In genomic region chr1:165597883-165598675, GRCh38 we compare ENCODE assay signal across 1 cellular context.
TF ChIP-seq lines count a peak whose summit lies in the region.

No MANE protein-coding gene starts in this region.

TF ChIP-seq in HepG2, 621 proteins besides CTCF, POLR2A, EP300 and RAD21 (continued from another document and continues in another):
- TF ChIP-seq DBP (CRISPR knock-in tag; IDR thresholded peaks at IDR 0.05; ENCODE audit: not compliant biosample characterization): no peak
- TF ChIP-seq ZNF597 (CRISPR knock-in tag; IDR thresholded peaks at IDR 0.05): no peak
- peak; percentile 52; the same call in 1 of the 2 replicates for TF ChIP-seq NFKB2 (CRISPR knock-in tag; IDR thresholded peaks at IDR 0.05; ENCODE audit: borderline replicate concordance)
- no peak for TF ChIP-seq HNRNPK (IDR thresholded peaks at IDR 0.05; ENCODE audit: low read depth, low read length, poor library complexity, severe bottlenecking)
- no peak for TF ChIP-seq RELA (CRISPR knock-in tag; IDR thresholded peaks at IDR 0.05)
- TF ChIP-seq HMGA1 (CRISPR knock-in tag; conservative IDR thresholded peaks at IDR 0.05): no peak
- TF ChIP-seq NFE2L1 (CRISPR knock-in tag; IDR thresholded peaks at IDR 0.05; ENCODE audit: borderline replicate concordance): no peak
- TF ChIP-seq CAMTA2 (CRISPR knock-in tag; IDR thresholded peaks at IDR 0.05; ENCODE audit: borderline replicate concordance): no peak
- no peak for TF ChIP-seq ZNF503 (CRISPR knock-in tag; IDR thresholded peaks at IDR 0.05)
- TF ChIP-seq ZNF598 (CRISPR knock-in tag; IDR thresholded peaks at IDR 0.05; ENCODE audit: borderline replicate concordance): peak; percentile 58; the same call in 1 of the 2 replicates
- TF ChIP-seq GATAD2A (CRISPR knock-in tag; IDR thresholded peaks at IDR 0.05): peak; percentile 25; the same call in 1 of the 2 replicates
- TF ChIP-seq STAG1 (CRISPR knock-in tag; IDR thresholded peaks at IDR 0.05): no peak
- TF ChIP-seq RNF2 (conservative IDR thresholded peaks at IDR 0.05; ENCODE audit: low read depth): 0 out of 2 replicates have a peak, but pooled peaks have one; percentile 17
- TF ChIP-seq SPEN (CRISPR knock-in tag; IDR thresholded peaks at IDR 0.05; ENCODE audit: low read depth): no peak
- TF ChIP-seq MAZ (IDR thresholded peaks at IDR 0.05; ENCODE audit: borderline replicate concordance, low read depth, low read length): no peak
- no peak for TF ChIP-seq MAZ (CRISPR knock-in tag; IDR thresholded peaks at IDR 0.05; ENCODE audit: low read depth)
- no peak for TF ChIP-seq ZFP36 (IDR thresholded peaks at IDR 0.05; ENCODE audit: borderline replicate concordance, low read depth, low read length, partially characterized antibody)
- TF ChIP-seq AGO1 (IDR thresholded peaks at IDR 0.05; ENCODE audit: low read depth, low read length, poor library complexity, severe bottlenecking): no peak
- TF ChIP-seq MXD4 (CRISPR knock-in tag; IDR thresholded peaks at IDR 0.05): no peak
- TF ChIP-seq ZNF292 (CRISPR knock-in tag; IDR thresholded peaks at IDR 0.05; ENCODE audit: borderline replicate concordance, low read depth): peak; percentile 73; the same call in 1 of the 2 replicates
- 0 out of 2 replicates have a peak, but pooled peaks have one; percentile 58 for TF ChIP-seq YEATS4 (CRISPR knock-in tag; IDR thresholded peaks at IDR 0.05; ENCODE audit: borderline replicate concordance)
- no peak for TF ChIP-seq ZNF781 (CRISPR knock-in tag; IDR thresholded peaks at IDR 0.05; ENCODE audit: borderline replicate concordance, not compliant biosample characterization)
- no peak for TF ChIP-seq ZXDC (CRISPR knock-in tag; IDR thresholded peaks at IDR 0.05)
- TF ChIP-seq ATAD3A (CRISPR knock-in tag; IDR thresholded peaks at IDR 0.05): no peak
- TF ChIP-seq ZNF720 (CRISPR knock-in tag; IDR thresholded peaks at IDR 0.05): no peak
- TF ChIP-seq USF2 (IDR thresholded peaks at IDR 0.05; ENCODE audit: low read depth, low read length): no peak
- no peak for TF ChIP-seq USF2 (CRISPR knock-in tag; IDR thresholded peaks at IDR 0.05; ENCODE audit: borderline replicate concordance)
- peak; percentile 72 for TF ChIP-seq SALL1 (CRISPR knock-in tag; IDR thresholded peaks at IDR 0.05)
- TF ChIP-seq ZNF451 (CRISPR knock-in tag; IDR thresholded peaks at IDR 0.05): 0 out of 2 replicates have a peak, but pooled peaks have one; percentile 38
- TF ChIP-seq ZMAT3 (CRISPR knock-in tag; conservative IDR thresholded peaks at IDR 0.05): no peak
- no peak for TF ChIP-seq DDIT3 (CRISPR knock-in tag; IDR thresholded peaks at IDR 0.05)
- TF ChIP-seq KLF15 (CRISPR knock-in tag; IDR thresholded peaks at IDR 0.05; ENCODE audit: borderline replicate concordance): no peak
- TF ChIP-seq HDAC1 (CRISPR knock-in tag; IDR thresholded peaks at IDR 0.05): peak; percentile 78
- TF ChIP-seq BATF2 (CRISPR knock-in tag; IDR thresholded peaks at IDR 0.05): no peak
- no peak for TF ChIP-seq UBTF (CRISPR knock-in tag; IDR thresholded peaks at IDR 0.05)
- TF ChIP-seq TMF1 (CRISPR knock-in tag; IDR thresholded peaks at IDR 0.05; ENCODE audit: low read depth): no peak
- no peak for TF ChIP-seq ZBTB40 (IDR thresholded peaks at IDR 0.05)
- no peak for TF ChIP-seq ZBTB40 (CRISPR knock-in tag; IDR thresholded peaks at IDR 0.05)
- TF ChIP-seq CREB1 (IDR thresholded peaks at IDR 0.05): peak; percentile 47
- peak; percentile 87 for TF ChIP-seq CREB1 (CRISPR knock-in tag; IDR thresholded peaks at IDR 0.05)
- TF ChIP-seq ZNF234 (CRISPR knock-in tag; conservative IDR thresholded peaks at IDR 0.05): no peak
- TF ChIP-seq ZMYM4 (CRISPR knock-in tag; IDR thresholded peaks at IDR 0.05): peak; percentile 79; the same call in 1 of the 2 replicates
